11 cellular contexts compared by ENCODE assay signal in the genomic region with DNA sequence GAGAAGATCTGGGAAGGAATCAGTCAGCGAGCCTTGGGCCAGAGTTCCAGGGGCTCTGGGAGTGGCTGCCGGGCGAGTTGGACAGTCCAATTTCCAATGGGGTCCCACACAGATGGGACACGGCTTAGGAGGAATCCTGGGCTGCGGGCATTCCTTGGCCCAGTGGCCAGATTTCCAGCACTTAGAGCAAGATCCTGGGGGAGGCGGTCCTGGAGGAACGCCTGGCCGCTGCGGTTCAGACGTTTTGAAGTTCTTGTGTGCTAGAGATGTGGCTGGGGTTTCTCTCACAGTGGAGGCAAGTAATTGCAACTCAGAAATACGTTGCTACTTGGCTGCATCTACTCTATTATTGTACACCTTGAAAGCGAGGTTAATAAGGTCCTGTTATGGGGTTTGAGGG. TPM values are rescaled to one million over a fixed set of nuclear protein-coding genes. Genes with fewer than 3 reads are reported as not detected.
"Had no signal": no experiment of that assay in that cellular context is flagged by ENCODE, and none has a peak within 500 bp of the region (broad histone marks: within the 10 kb centered on the region; RNA-seq: fewer than 3 reads in every experiment).

No MANE protein-coding gene starts in this region.

RNA-seq across cellular contexts. Expression of a gene that starts 11.7 kb away (rescaled TPM):
- total RNA-seq: activated CD4-positive, alpha-beta memory T cell treated with anti-CD3 and anti-CD28 coated beads for 36 hours; activated CD4-positive, alpha-beta T cell treated with anti-CD3 and anti-CD28 coated beads for 36 hours; activated CD4-positive, alpha-beta T cell treated with anti-CD3 and anti-CD28 coated beads, Interleukin-2, amount 10 ng/mL, durations not matched to agents 24 days and 14 days; activated CD8-positive, alpha-beta memory T cell treated with anti-CD3 and anti-CD28 coated beads for 36 hours; activated CD8-positive, alpha-beta memory T cell treated with anti-CD3 and anti-CD28 coated beads, Interleukin-2, amount 10 ng/mL, durations not matched to agents 7 days and 5 days; activated CD8-positive, alpha-beta T cell treated with anti-CD3 and anti-CD28 coated beads, Interleukin-2, amount 10 ng/mL, durations not matched to agents 7 days and 5 days; activated naive CD4-positive, alpha-beta T cell treated with anti-CD3 and anti-CD28 coated beads for 36 hours; activated naive CD8-positive, alpha-beta T cell treated with anti-CD3 and anti-CD28 coated beads for 36 hours; activated T-helper 1 cell treated with anti-CD3 and anti-CD28 coated beads, Interleukin-12 subunit alpha, Interleukin-12 subunit beta, Interleukin-2, Interleukin-4 antibody, amounts not matched to agents 30 ng/mL and 10 ng/mL and 1 ng/mL, durations not matched to agents 14 hours and 24 hours and 36 hours; activated T-helper 2 cell treated with anti-CD3 and anti-CD28 coated beads, Interferon-gamma antibody, Interleukin-2, Interleukin-4, amounts not matched to agents 10 μg/mL and 5 μg/mL and 100 μg/mL, durations not matched to agents 14 hours and 24 hours and 36 hours; T-helper 17 cell had no signal
